In the genomic region with DNA sequence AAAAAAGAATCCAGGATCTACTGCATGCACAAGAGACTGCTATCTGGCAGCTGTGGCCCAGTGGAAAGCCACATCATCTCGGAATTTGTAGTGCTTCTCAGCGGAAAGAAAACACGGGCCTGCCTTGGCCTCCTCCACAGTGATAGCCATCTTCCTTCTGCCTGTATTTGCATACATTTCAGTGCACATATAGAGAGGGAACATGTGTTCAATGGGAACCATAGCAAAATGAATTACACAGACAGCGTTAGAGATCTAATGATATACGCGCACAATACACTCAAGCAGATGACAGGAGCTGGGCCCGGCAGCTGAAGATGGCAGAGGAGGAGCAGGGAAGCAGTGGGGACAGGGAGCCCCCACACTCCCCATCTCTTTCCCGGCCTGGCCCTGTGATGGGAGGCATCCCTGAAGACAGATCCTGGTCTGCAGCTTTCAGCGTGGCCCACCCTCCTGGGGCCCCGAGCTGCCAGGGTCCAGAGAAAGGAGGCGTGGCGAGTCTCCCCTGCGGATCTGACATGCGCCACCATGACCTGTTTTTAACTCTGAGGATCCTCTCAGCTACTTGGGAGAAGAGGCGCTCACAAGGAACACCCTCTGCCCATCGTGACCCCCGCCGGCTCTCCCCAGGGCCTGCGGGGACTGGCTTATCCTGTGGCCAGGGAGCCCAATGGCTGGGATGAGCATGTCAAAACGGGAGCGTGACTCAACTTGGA, we compare ENCODE assay signal across 14 cellular contexts.
DNase-seq lines count a peak whose midpoint lies in the region; TF ChIP-seq lines count a peak whose summit lies in the region.
"Had no signal": no experiment of that assay in that cellular context is flagged by ENCODE, and none has a peak within 500 bp of the region (broad histone marks: within the 10 kb centered on the region; RNA-seq: fewer than 3 reads in every experiment).

No MANE protein-coding gene starts in this region.

- H3K36me3 ChIP-seq in BE2C: peaks cover 28% of the 10 kb centered on the region

- no peaks in the 10 kb centered on the region for H3K27me3 ChIP-seq in BE2C
- H3K27me3 ChIP-seq in HL-60 (ENCODE audit: insufficient read depth, poor library complexity, severe bottlenecking): no peaks in the 10 kb centered on the region

- H3K4me3 ChIP-seq in BE2C (ENCODE audit: low read depth, low read length) (no peak overlapping the region), HL-60 (replicated peaks; ENCODE audit: insufficient read depth, low read length) (no peak overlapping the region)

- H3K9me3 Mint-ChIP-seq in neural crest cell: no peaks in the 10 kb centered on the region
- H3K9me3 Mint-ChIP-seq: CD4-positive, alpha-beta memory T cell had no signal

- H3K27me3 Mint-ChIP-seq in neural crest cell (ENCODE audit: low read depth): no peaks in the 10 kb centered on the region
- H3K27me3 Mint-ChIP-seq: CD4-positive, alpha-beta memory T cell had no signal

- H3K27ac Mint-ChIP-seq in neural crest cell (ENCODE audit: unreplicated experiment): peak overlapping the region; percentile 65
- H3K27ac Mint-ChIP-seq: B cell had no signal

- H3K4me3 Mint-ChIP-seq in neural crest cell: peak overlapping the region; percentile 23
- H3K4me3 Mint-ChIP-seq: B cell; CD4-positive, alpha-beta memory T cell had no signal

- H3K4me1 ChIP-seq in BE2C: peaks cover 22% of the 10 kb centered on the region

- CTCF ChIA-PET in RWPE1 (lab: Yijun Ruan, JAX): interaction anchor here (0.6 to 0.8 kb wide), 3 partner anchors 16 to 101 kb away, joined by 3 read pairs; no protein-coding TSS in a partner anchor

- peaks cover 32% of the 10 kb centered on the region for H3K4me1 Mint-ChIP-seq in neural crest cell
- H3K4me1 Mint-ChIP-seq: B cell had no signal

- TF ChIP-seq CTCF in BE2C (IDR thresholded peaks at IDR 0.05; ENCODE audit: low read depth, low read length) (no peak), HL-60 (IDR thresholded peaks at IDR 0.05; ENCODE audit: insufficient read depth, low read length) (no peak), neural crest cell (conservative IDR thresholded peaks at IDR 0.05) (no peak), RWPE1 (conservative IDR thresholded peaks at IDR 0.05; ENCODE audit: low read depth) (no peak)

- H3K36me3 Mint-ChIP-seq in neural crest cell (ENCODE audit: low read depth): no peaks in the 10 kb centered on the region
- H3K36me3 Mint-ChIP-seq: CD4-positive, alpha-beta memory T cell had no signal

- H3K27ac ChIP-seq in HL-60 (replicated peaks) (peak overlapping the region; percentile 82), RWPE1 (no peak overlapping the region)

- in situ Hi-C loops in G401 (cut with HindIII; ENCODE audit: low sequenced_read_pairs): no loop called here

- POLR2A ChIA-PET in RWPE1 (lab: Yijun Ruan, JAX; ENCODE audit: low non-redundant PET): no interaction called here

- no peaks in the 10 kb centered on the region for H3K9me3 ChIP-seq in BE2C

- DNase-seq in BE2C: peak; percentile 36
- DNase-seq in HL-60 (ENCODE audit: low read depth in 1 of 2, low spot score in 1 of 2): no peak
- DNase-seq in SK-N-DZ (ENCODE audit: low spot score): peak; percentile 94
- no peak for DNase-seq in neural crest cell (ENCODE audit: low read depth, low spot score)
- DNase-seq in RKO (ENCODE audit: low spot score): no peak
- DNase-seq in G401 (ENCODE audit: low spot score): no peak
- DNase-seq in RWPE1 (ENCODE audit: low spot score): no peak
- DNase-seq: Calu3; CD4-positive, alpha-beta memory T cell; HCEC 1CT; NCI-H146; NCI-H2081 treated with DMSO at 0.1 percent for 48 hours; PC-3 had no signal

Comparison
In these comparisons a context has a peak if more than half of its experiments do, and no peak if none do; other contexts are left out.
1. DNase-seq: peak in BE2C (single experiment) and SK-N-DZ (single experiment); none in HL-60 (0 of 2), neural crest cell (single experiment), RKO (single experiment), G401 (single experiment) and RWPE1 (single experiment).